Comparison of ENCODE assay signal across 9 cellular contexts in genomic region chr6:17932362-17932852, GRCh38. TPM values are rescaled to one million over a fixed set of nuclear protein-coding genes. Genes with fewer than 3 reads are reported as not detected.
DNase-seq lines count a peak whose midpoint lies in the region; ATAC-seq, FAIRE-seq and TF ChIP-seq lines count a peak whose summit lies in the region.
"Had no signal": no experiment of that assay in that cellular context is flagged by ENCODE, and none has a peak within 500 bp of the region (broad histone marks: within the 10 kb centered on the region; RNA-seq: fewer than 3 reads in every experiment).

No MANE protein-coding gene starts in this region.

- peak overlapping the region; percentile 60 for H3K27ac ChIP-seq in SJSA1
- H3K27ac ChIP-seq in neural progenitor cell: no peak overlapping the region

- no peak overlapping the region for H3K4me3 Mint-ChIP-seq in neural progenitor cell
- H3K4me3 Mint-ChIP-seq: T-helper 17 cell had no signal

- H3K36me3 ChIP-seq in SJSA1 (0 out of 2 replicates have a peak, but pooled peaks cover 6% of the 10 kb centered on the region), neural progenitor cell (no peaks in the 10 kb centered on the region)

- DNase-seq in AG20443 (ENCODE audit: low spot score) (peak; percentile 87), SJSA1 (ENCODE audit: low read depth in 1 of 2, low spot score in 2 of 2) (peak; percentile 39 to 58), fibroblast of pulmonary artery (ENCODE audit: low read depth) (peak; percentile 90), neural progenitor cell (ENCODE audit: low spot score) (no peak), GM12891 (ENCODE audit: insufficient read length, low spot score) (no peak), occipital lobe (lab: John Stamatoyannopoulos, UW) (no peak)
- DNase-seq: T-helper 17 cell had no signal

- H3K79me2 ChIP-seq in neural progenitor cell (ENCODE audit: low read depth): peaks cover 36% of the 10 kb centered on the region

- peaks cover 33% of the 10 kb centered on the region for H3K4me1 Mint-ChIP-seq in neural progenitor cell
- H3K4me1 Mint-ChIP-seq: T-helper 17 cell had no signal

- no peak overlapping the region for H2AFZ ChIP-seq in neural progenitor cell (replicated peaks)

- H3K4me3 ChIP-seq in SJSA1: no peak overlapping the region
- H3K4me3 ChIP-seq in fibroblast of pulmonary artery (replicated peaks; ENCODE audit: low read depth, low read length): no peak overlapping the region
- H3K4me3 ChIP-seq in neural progenitor cell: no peak overlapping the region

- H3K27ac Mint-ChIP-seq in neural progenitor cell: peak overlapping the region; percentile 52
- H3K27ac Mint-ChIP-seq: T-helper 17 cell had no signal

- H3K9me3 Mint-ChIP-seq in neural progenitor cell: no peaks in the 10 kb centered on the region

- H3K27me3 Mint-ChIP-seq in neural progenitor cell (ENCODE audit: insufficient read depth, low read depth): no peaks in the 10 kb centered on the region

- H3K27me3 ChIP-seq in SJSA1 (replicated peaks) (no peaks in the 10 kb centered on the region), neural progenitor cell (no peaks in the 10 kb centered on the region)

- ATAC-seq in GM21825 (IDR thresholded peaks at IDR 0.05; ENCODE audit: unreplicated experiment): no peak
- no peak for ATAC-seq in HG02642 (IDR thresholded peaks at IDR 0.05; ENCODE audit: poor library complexity, unreplicated experiment)
- ATAC-seq: T-helper 17 cell had no signal

- H3K36me3 Mint-ChIP-seq in neural progenitor cell: no peaks in the 10 kb centered on the region

- H3K9ac ChIP-seq in neural progenitor cell: no peak overlapping the region

- peaks cover 11% of the 10 kb centered on the region for H4K20me1 ChIP-seq in neural progenitor cell (ENCODE audit: low read depth)

- H3F3A ChIP-seq in neural progenitor cell (ENCODE audit: low read depth): no peaks in the 10 kb centered on the region

- H3K4me1 ChIP-seq in SJSA1 (replicated peaks) (peaks cover 60% of the 10 kb centered on the region), neural progenitor cell (peaks cover 10% of the 10 kb centered on the region)

- FAIRE-seq in GM12891 (lab: Jason Lieb, UNC): no peak

- H3K9me3 ChIP-seq in SJSA1 (replicated peaks): no peaks in the 10 kb centered on the region
- H3K9me3 ChIP-seq in neural progenitor cell (ENCODE audit: low read depth): no peaks in the 10 kb centered on the region

- TF ChIP-seq POLR2A in GM12891 (IDR thresholded peaks at IDR 0.05; ENCODE audit: low read depth, low read length): no peak

- TF ChIP-seq CTCF in fibroblast of pulmonary artery (IDR thresholded peaks at IDR 0.05; ENCODE audit: low read length, missing control alignments): no peak
- no peak for TF ChIP-seq CTCF in neural progenitor cell (IDR thresholded peaks at IDR 0.05)

- no peak overlapping the region for H3K4me2 ChIP-seq in neural progenitor cell

TF ChIP-seq in GM12891, 5 proteins besides CTCF, POLR2A, EP300 and RAD21:
- TF ChIP-seq SPI1 (IDR thresholded peaks at IDR 0.05; ENCODE audit: low read depth, low read length): no peak
- no peak for TF ChIP-seq POU2F2 (IDR thresholded peaks at IDR 0.05; ENCODE audit: low read depth, low read length)
- TF ChIP-seq TAF1 (IDR thresholded peaks at IDR 0.05; ENCODE audit: low read depth, low read length): no peak
- TF ChIP-seq PAX5 (IDR thresholded peaks at IDR 0.05; ENCODE audit: insufficient read depth, low read length, severe bottlenecking): no peak
- TF ChIP-seq POLR2AphosphoS5 (IDR thresholded peaks at IDR 0.05; ENCODE audit: low read depth, low read length): no peak

RNA-seq across cellular contexts. Expression of gene KIF13A, which starts 55.0 kb away (rescaled TPM):
- 31.5 and 52.7 TPM in 2 replicates for total RNA-seq in SJSA1 (2014; rRNA removed; shearing (Covaris generic))
- total RNA-seq in neural progenitor cell (ENCODE audit: low replicate concordance) (26.0 and 29.0 TPM in 2 replicates), occipital lobe (27.8 TPM)
- polyA plus RNA-seq in GM12891 (2012; ENCODE audit: low read depth, missing spikeins): 0.69 TPM

Comparison
In these comparisons a context has a peak if more than half of its experiments do, and no peak if none do; other contexts are left out.
1. DNase-seq: peak in AG20443 (single experiment), SJSA1 (2 of 2) and fibroblast of pulmonary artery (single experiment); none in neural progenitor cell (single experiment), GM12891 (single experiment) and occipital lobe (single experiment).